ENCODE assay signal across 15 cellular contexts in the genomic region with DNA sequence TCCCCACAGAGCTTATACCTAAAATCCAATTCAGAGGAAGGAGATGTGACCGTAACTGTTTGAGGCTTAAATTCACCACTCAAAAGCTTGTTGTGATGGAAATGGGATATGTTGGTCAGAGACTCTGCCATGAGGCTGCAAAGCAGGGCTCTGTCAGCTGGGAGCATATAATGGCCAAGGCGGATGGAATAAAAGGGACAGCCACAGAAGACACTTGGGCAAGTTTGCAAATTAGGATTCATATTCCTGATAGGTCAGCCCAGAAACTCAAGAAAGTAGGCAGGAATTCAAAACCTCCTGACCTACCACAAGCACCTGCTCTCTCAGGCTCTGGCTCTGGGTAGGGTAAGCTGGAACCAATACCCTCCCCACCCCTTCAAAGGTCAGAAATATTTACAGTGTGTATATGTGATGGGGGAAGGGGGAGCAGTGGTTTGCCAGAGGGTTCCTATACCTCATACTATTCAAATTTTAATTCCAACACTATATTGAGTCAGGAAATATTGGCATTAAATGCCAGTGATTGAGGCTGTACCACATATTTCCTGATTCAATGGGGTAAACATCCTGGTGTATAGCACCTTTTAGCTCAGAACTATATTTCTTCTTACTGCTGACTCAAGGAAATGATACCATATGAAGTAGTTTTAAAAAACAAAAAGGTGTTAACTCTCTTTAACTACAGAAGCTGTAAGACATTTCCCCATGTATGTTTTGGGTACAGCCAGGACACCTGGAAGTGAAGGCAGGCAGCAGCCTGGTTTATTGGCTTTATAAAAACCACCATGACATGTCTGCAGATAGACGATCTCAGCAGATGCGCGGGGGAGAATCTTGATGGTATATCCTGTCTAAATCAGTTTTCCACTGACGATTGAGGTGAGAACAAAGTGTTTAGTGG. TPM values are rescaled to one million over a fixed set of nuclear protein-coding genes. Genes with fewer than 3 reads are reported as not detected.
DNase-seq lines count a peak whose midpoint lies in the region; ATAC-seq and TF ChIP-seq lines count a peak whose summit lies in the region.
"Had no signal": no experiment of that assay in that cellular context is flagged by ENCODE, and none has a peak within 500 bp of the region (broad histone marks: within the 10 kb centered on the region; RNA-seq: fewer than 3 reads in every experiment).

No MANE protein-coding gene starts in this region.

- in situ Hi-C loops in GM13976 (cut with MboI; ENCODE audit: low sequenced_read_pairs, unreplicated experiment), result no loop called here
- in situ Hi-C loops in ACHN (cut with HindIII; ENCODE audit: low pct_ligation_motif_present, low pct_unique_long_range_greater_than_20kb, low sequenced_read_pairs), result no loop called here

- no peak overlapping the region for H3K4me3 ChIP-seq in effector memory CD4-positive, alpha-beta T cell (ENCODE audit: insufficient read depth, low read depth, low read length, poor library complexity, severe bottlenecking)

- DNase-seq in activated CD4-positive, alpha-beta T cell treated with anti-CD3 and anti-CD28 coated beads for 1 hour, result peak; percentile 14
- no peak for DNase-seq in activated CD4-positive, alpha-beta T cell treated with anti-CD3 and anti-CD28 coated beads, Interleukin-2, amount 50 U/mL, for 48 hours
- DNase-seq in activated CD4-positive, alpha-beta T cell treated with anti-CD3 and anti-CD28 coated beads, Interleukin-2, amount 10 ng/mL, durations not matched to agents 7 days and 5 days, result peak; percentile 39
- peak in 1 of 3 donors; percentile 43 for DNase-seq in effector memory CD4-positive, alpha-beta T cell
- DNase-seq in GM13976 (ENCODE audit: low spot score) (no peak), ACHN (no peak)
- DNase-seq: 8988T, amniotic stem cell, cortex of kidney, NCI-H1436 treated with DMSO at 0.1 percent for 48 hours, NCI-H774, SIG-M5 had no signal

- no peaks in the 10 kb centered on the region for H3K9me3 ChIP-seq in effector memory CD4-positive, alpha-beta T cell (ENCODE audit: control insufficient read depth, low read length)

- H3K27me3 ChIP-seq in effector memory CD4-positive, alpha-beta T cell (replicated peaks; ENCODE audit: control insufficient read depth, insufficient read depth, low read length, poor library complexity, severe bottlenecking), result no peaks in the 10 kb centered on the region

- H3K9me3 Mint-ChIP-seq in activated CD4-positive, alpha-beta T cell treated with anti-CD3 and anti-CD28 coated beads, Interleukin-2, amount 10 ng/mL, durations not matched to agents 7 days and 5 days, result peaks cover 2% of the 10 kb centered on the region
- no peaks in the 10 kb centered on the region for H3K9me3 Mint-ChIP-seq in stimulated activated naive CD8-positive, alpha-beta T cell treated with anti-CD3 and anti-CD28 coated beads, Interleukin-15, Interleukin-2, amounts not matched to agents 100 ng/mL and 50 ng/mL, for 24 hours

- H3K27ac Mint-ChIP-seq in activated CD4-positive, alpha-beta T cell treated with anti-CD3 and anti-CD28 coated beads, Interleukin-2, amount 10 ng/mL, durations not matched to agents 7 days and 5 days, result peak overlapping the region; percentile 88
- H3K27ac Mint-ChIP-seq in stimulated activated naive CD8-positive, alpha-beta T cell treated with anti-CD3 and anti-CD28 coated beads, Interleukin-15, Interleukin-2, amounts not matched to agents 100 ng/mL and 50 ng/mL, for 24 hours, result peak overlapping the region; percentile 80

- peaks cover 31% of the 10 kb centered on the region for H3K36me3 ChIP-seq in effector memory CD4-positive, alpha-beta T cell (ENCODE audit: control insufficient read depth, insufficient read depth, low read length)

- POLR2A ChIA-PET in activated CD4-positive, alpha-beta T cell treated with anti-CD3 and anti-CD28 coated beads, Interleukin-2, amount 10 ng/mL, durations not matched to agents 7 days and 5 days (lab: Charles Lee), result interaction anchor here (0.7 kb wide), 1 partner anchor 7 kb away, joined by 3 read pairs; no protein-coding TSS in a partner anchor

- peaks cover 50% of the 10 kb centered on the region for H3K4me1 ChIP-seq in effector memory CD4-positive, alpha-beta T cell (ENCODE audit: control insufficient read depth, insufficient read depth, low read length, poor library complexity, severe bottlenecking)

- ATAC-seq in GM18498 (IDR thresholded peaks at IDR 0.05; ENCODE audit: unreplicated experiment), result no peak

- H3K27ac ChIP-seq in effector memory CD4-positive, alpha-beta T cell (ENCODE audit: insufficient read depth, low read length, poor library complexity, severe bottlenecking), result peak overlapping the region; percentile 36

- no peak overlapping the region for H3K4me3 Mint-ChIP-seq in activated CD4-positive, alpha-beta T cell treated with anti-CD3 and anti-CD28 coated beads, Interleukin-2, amount 10 ng/mL, durations not matched to agents 7 days and 5 days
- peak overlapping the region; percentile 30 for H3K4me3 Mint-ChIP-seq in stimulated activated naive CD8-positive, alpha-beta T cell treated with anti-CD3 and anti-CD28 coated beads, Interleukin-15, Interleukin-2, amounts not matched to agents 100 ng/mL and 50 ng/mL, for 24 hours

- peaks cover 90% of the 10 kb centered on the region for H3K4me1 Mint-ChIP-seq in activated CD4-positive, alpha-beta T cell treated with anti-CD3 and anti-CD28 coated beads, Interleukin-2, amount 10 ng/mL, durations not matched to agents 7 days and 5 days
- peaks cover 92% of the 10 kb centered on the region for H3K4me1 Mint-ChIP-seq in stimulated activated naive CD8-positive, alpha-beta T cell treated with anti-CD3 and anti-CD28 coated beads, Interleukin-15, Interleukin-2, amounts not matched to agents 100 ng/mL and 50 ng/mL, for 24 hours (ENCODE audit: low read depth)

- no peaks in the 10 kb centered on the region for H3K27me3 Mint-ChIP-seq in activated CD4-positive, alpha-beta T cell treated with anti-CD3 and anti-CD28 coated beads, Interleukin-2, amount 10 ng/mL, durations not matched to agents 7 days and 5 days
- no peaks in the 10 kb centered on the region for H3K27me3 Mint-ChIP-seq in stimulated activated naive CD8-positive, alpha-beta T cell treated with anti-CD3 and anti-CD28 coated beads, Interleukin-15, Interleukin-2, amounts not matched to agents 100 ng/mL and 50 ng/mL, for 24 hours

- CTCF ChIA-PET in activated CD4-positive, alpha-beta T cell treated with anti-CD3 and anti-CD28 coated beads, Interleukin-2, amount 10 ng/mL, durations not matched to agents 7 days and 5 days (lab: Charles Lee), result interaction anchor here (1.0 to 3.1 kb wide), 10 partner anchors 8 to 112 kb away, joined by 3 to 23 read pairs (median 4); partner anchors contain the start of gene FYCO1

- no peak for TF ChIP-seq CTCF in GM13976 (IDR thresholded peaks at IDR 0.05; ENCODE audit: borderline replicate concordance, control extremely low read depth, extremely low read depth, insufficient read depth, missing control alignments)

- peaks cover 86% of the 10 kb centered on the region for H3K36me3 Mint-ChIP-seq in activated CD4-positive, alpha-beta T cell treated with anti-CD3 and anti-CD28 coated beads, Interleukin-2, amount 10 ng/mL, durations not matched to agents 7 days and 5 days (ENCODE audit: low read depth)
- H3K36me3 Mint-ChIP-seq in stimulated activated naive CD8-positive, alpha-beta T cell treated with anti-CD3 and anti-CD28 coated beads, Interleukin-15, Interleukin-2, amounts not matched to agents 100 ng/mL and 50 ng/mL, for 24 hours (ENCODE audit: low read depth), result peaks cover 76% of the 10 kb centered on the region

RNA-seq across cellular contexts. Expression of gene FYCO1, which starts 19.2 kb away (rescaled TPM):
- 10 to 100 TPM; 15.1 to 15.7 TPM for total RNA-seq in activated CD4-positive, alpha-beta T cell treated with anti-CD3 and anti-CD28 coated beads, Interleukin-2, amount 10 ng/mL, durations not matched to agents 7 days and 5 days

RNA-seq across cellular contexts. Expression of gene CXCR6, which starts 33.2 kb away (rescaled TPM):
- total RNA-seq in activated CD4-positive, alpha-beta T cell treated with anti-CD3 and anti-CD28 coated beads, Interleukin-2, amount 10 ng/mL, durations not matched to agents 7 days and 5 days, result 10 to 100 TPM; 17.6 to 18.0 TPM
- total RNA-seq: temporal lobe had no signal

RNA-seq across cellular contexts. Expression of gene XCR1, which starts 50.8 kb away (rescaled TPM):
- not detected for total RNA-seq in activated CD4-positive, alpha-beta T cell treated with anti-CD3 and anti-CD28 coated beads, Interleukin-2, amount 10 ng/mL, durations not matched to agents 7 days and 5 days
- total RNA-seq: temporal lobe had no signal

Comparison
In these comparisons a context has a peak if more than half of its experiments do, and no peak if none do; other contexts are left out.
1. DNase-seq: peak in activated CD4-positive, alpha-beta T cell treated with anti-CD3 and anti-CD28 coated beads for 1 hour (single experiment) and activated CD4-positive, alpha-beta T cell treated with anti-CD3 and anti-CD28 coated beads, Interleukin-2, amount 10 ng/mL, durations not matched to agents 7 days and 5 days (single experiment); none in activated CD4-positive, alpha-beta T cell treated with anti-CD3 and anti-CD28 coated beads, Interleukin-2, amount 50 U/mL, for 48 hours (0 of 2), GM13976 (single experiment) and ACHN (single experiment).